In the genomic region with DNA sequence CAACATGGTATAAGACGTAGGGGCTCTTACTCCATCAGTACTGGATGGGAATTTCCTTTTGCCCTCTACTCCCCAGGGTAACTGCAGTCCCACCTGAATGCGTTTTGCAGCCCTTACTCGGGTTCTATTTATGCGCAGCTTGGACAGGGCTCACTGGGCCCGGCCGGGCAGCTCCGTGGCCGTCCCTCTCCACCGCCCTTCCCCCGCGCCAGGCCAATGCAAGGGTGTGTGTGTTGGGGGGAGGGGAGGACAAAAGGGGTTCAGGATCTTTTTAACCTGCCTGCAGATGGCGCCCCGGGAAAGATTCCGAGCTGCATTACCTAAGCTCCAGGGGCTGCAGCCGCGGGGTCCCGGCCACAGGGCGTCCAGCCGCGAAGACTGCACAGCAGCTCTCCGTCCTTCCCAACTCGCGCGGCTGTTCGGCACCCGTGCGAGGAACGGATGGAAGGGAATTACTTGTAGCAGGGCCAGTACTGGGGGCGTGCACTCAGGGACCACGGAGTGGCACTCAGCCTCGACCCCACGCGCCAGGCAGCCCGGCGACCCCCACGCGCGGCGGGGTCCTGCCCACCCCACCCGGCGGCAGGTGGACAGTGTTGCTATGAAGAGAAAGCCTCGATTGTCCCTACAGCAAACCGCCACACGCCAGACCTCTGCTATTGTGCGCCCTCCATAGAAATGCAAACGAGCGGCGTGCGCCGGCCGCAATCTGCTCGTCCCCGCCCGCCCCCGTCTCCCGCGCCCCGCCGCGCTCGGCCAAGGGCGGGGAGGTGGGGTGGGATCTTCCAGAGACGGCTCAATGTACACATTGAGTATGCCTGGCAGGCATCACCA, we compare ENCODE assay signal across 8 cellular contexts. TPM values are rescaled to one million over a fixed set of nuclear protein-coding genes. Genes with fewer than 3 reads are reported as not detected.
DNase-seq lines count a peak whose midpoint lies in the region; ATAC-seq, FAIRE-seq and TF ChIP-seq lines count a peak whose summit lies in the region.

No MANE protein-coding gene starts in this region.

- H3K27ac ChIP-seq in ACC112 (ENCODE audit: low read depth, low read length) (no peak overlapping the region), foreskin keratinocyte (no peak overlapping the region), upper lobe of left lung (peak overlapping the region; percentile 62 to 97 (median 68))

- FAIRE-seq in H54 (lab: Jason Lieb, UNC), result no peak

- peaks cover 26% of the 10 kb centered on the region for H3K36me3 Mint-ChIP-seq in activated T-helper 17 cell treated with anti-CD3 and anti-CD28 coated beads, Interleukin-2, amount 50 U/mL, for 72 hours (ENCODE audit: low read depth)
- H3K36me3 Mint-ChIP-seq in natural killer cell treated with Interleukin-12 subunit alpha and Interleukin-12 subunit beta and Interleukin-15 and Interleukin-18, amount 100 ng/mL, for 72 hours, result no peaks in the 10 kb centered on the region

- H3K27me3 ChIP-seq in ACC112 (ENCODE audit: insufficient read depth, low read length), result peaks cover 60% of the 10 kb centered on the region
- H3K27me3 ChIP-seq in foreskin keratinocyte, result peaks cover 54% of the 10 kb centered on the region
- H3K27me3 ChIP-seq in upper lobe of left lung, result no peaks in the 10 kb centered on the region

- no peak for ATAC-seq in activated T-helper 17 cell treated with anti-CD3 and anti-CD28 coated beads, Interleukin-2, amount 50 U/mL, for 72 hours (replicated peaks)
- no peak for ATAC-seq in foreskin keratinocyte
- ATAC-seq in natural killer cell treated with Interleukin-12 subunit alpha and Interleukin-12 subunit beta and Interleukin-15 and Interleukin-18, amount 100 ng/mL, for 72 hours, result no peak
- peak; percentile 6 to 46 for ATAC-seq in upper lobe of left lung (ENCODE audit: low FRiP score in 2 of 2)
- ATAC-seq in HG02973 (IDR thresholded peaks at IDR 0.05; ENCODE audit: unreplicated experiment), result no peak

- peak in 1 of 4 donors; percentile 27 for TF ChIP-seq EP300 in upper lobe of left lung (IDR thresholded peaks at IDR 0.05)

- peak; percentile 31 for DNase-seq in H54 (ENCODE audit: insufficient read length, low spot score)
- peak; percentile 62 for DNase-seq in NCI-H526 treated with DMSO at 0.1 percent for 48 hours (lab: John Stamatoyannopoulos, UW)
- DNase-seq in foreskin keratinocyte, result peak in 1 of 2 donors; percentile 32
- no peak for DNase-seq in natural killer cell treated with Interleukin-12 subunit alpha and Interleukin-12 subunit beta and Interleukin-15 and Interleukin-18, amount 100 ng/mL, for 72 hours (ENCODE audit: low spot score)
- DNase-seq in upper lobe of left lung, result peak; percentile 89 to 90

- no peaks in the 10 kb centered on the region for H3K9me3 ChIP-seq in upper lobe of left lung

- no peak overlapping the region for H2AFZ ChIP-seq in ACC112 (ENCODE audit: low read length, unreplicated experiment)

- H3K4me3 Mint-ChIP-seq in activated T-helper 17 cell treated with anti-CD3 and anti-CD28 coated beads, Interleukin-2, amount 50 U/mL, for 72 hours, result peak overlapping the region; percentile 80
- H3K4me3 Mint-ChIP-seq in natural killer cell treated with Interleukin-12 subunit alpha and Interleukin-12 subunit beta and Interleukin-15 and Interleukin-18, amount 100 ng/mL, for 72 hours, result peak overlapping the region; percentile 88

- H3K4me1 ChIP-seq in ACC112 (ENCODE audit: control insufficient read depth, insufficient read depth, low read length, unreplicated experiment) (peaks cover 24% of the 10 kb centered on the region), foreskin keratinocyte (no peaks in the 10 kb centered on the region), upper lobe of left lung (peaks cover 37 to 50% (median 40%) of the 10 kb centered on the region in 4 donors)

- TF ChIP-seq POLR2A in H54 (IDR thresholded peaks at IDR 0.05; ENCODE audit: low read depth, low read length) (no peak), upper lobe of left lung (IDR thresholded peaks at IDR 0.05) (peak in 1 of 4 donors; percentile 3)

- no peaks in the 10 kb centered on the region for H3K79me2 ChIP-seq in ACC112 (ENCODE audit: control insufficient read depth, insufficient read depth, low read length, unreplicated experiment)

- no peaks in the 10 kb centered on the region for H3K27me3 Mint-ChIP-seq in activated T-helper 17 cell treated with anti-CD3 and anti-CD28 coated beads, Interleukin-2, amount 50 U/mL, for 72 hours
- peaks cover 2 to 29% of the 10 kb centered on the region in 2 donors for H3K27me3 Mint-ChIP-seq in natural killer cell treated with Interleukin-12 subunit alpha and Interleukin-12 subunit beta and Interleukin-15 and Interleukin-18, amount 100 ng/mL, for 72 hours

- H3K9me3 Mint-ChIP-seq in activated T-helper 17 cell treated with anti-CD3 and anti-CD28 coated beads, Interleukin-2, amount 50 U/mL, for 72 hours, result no peaks in the 10 kb centered on the region
- H3K9me3 Mint-ChIP-seq in natural killer cell treated with Interleukin-12 subunit alpha and Interleukin-12 subunit beta and Interleukin-15 and Interleukin-18, amount 100 ng/mL, for 72 hours, result no peaks in the 10 kb centered on the region

- H3K36me3 ChIP-seq in ACC112 (ENCODE audit: insufficient read depth, low read length), result no peaks in the 10 kb centered on the region
- peaks cover 0 to 4% (median 0%) of the 10 kb centered on the region in 4 donors for H3K36me3 ChIP-seq in upper lobe of left lung

- H3K4me1 Mint-ChIP-seq in activated T-helper 17 cell treated with anti-CD3 and anti-CD28 coated beads, Interleukin-2, amount 50 U/mL, for 72 hours, result peaks cover 14% of the 10 kb centered on the region
- peaks cover 19 to 23% of the 10 kb centered on the region in 2 donors for H3K4me1 Mint-ChIP-seq in natural killer cell treated with Interleukin-12 subunit alpha and Interleukin-12 subunit beta and Interleukin-15 and Interleukin-18, amount 100 ng/mL, for 72 hours (ENCODE audit: low read depth in 2 of 2)

- H3K4me3 ChIP-seq in ACC112 (ENCODE audit: low read depth, low read length), result peak overlapping the region; percentile 63
- H3K4me3 ChIP-seq in upper lobe of left lung, result peak overlapping the region; percentile 25 to 91 (median 74)

- peak overlapping the region; percentile 29 for H3K27ac Mint-ChIP-seq in activated T-helper 17 cell treated with anti-CD3 and anti-CD28 coated beads, Interleukin-2, amount 50 U/mL, for 72 hours
- peak overlapping the region in 1 of 2 donors; percentile 94 for H3K27ac Mint-ChIP-seq in natural killer cell treated with Interleukin-12 subunit alpha and Interleukin-12 subunit beta and Interleukin-15 and Interleukin-18, amount 100 ng/mL, for 72 hours

- peak; percentile 55 for TF ChIP-seq CTCF in foreskin keratinocyte (conservative IDR thresholded peaks at IDR 0.05)
- TF ChIP-seq CTCF in upper lobe of left lung (IDR thresholded peaks at IDR 0.05), result peak in 5 of 6 experiments; percentile 27 to 69 (median 56)

- WGBS in upper lobe of left lung, 2 donors, result 1% methylated on average over 25 to 51 of the region's 63 CpGs

RNA-seq across cellular contexts. Expression of a gene that starts 1.0 kb away (rescaled TPM):
- total RNA-seq in activated T-helper 17 cell treated with anti-CD3 and anti-CD28 coated beads, Interleukin-2, amount 50 U/mL, for 72 hours, result 10 to 100 TPM in 1 of 2 donors, 1 to 10 TPM in 1; 5.7 to 11.7 TPM
- total RNA-seq in foreskin keratinocyte, result not detected in 2 replicates
- polyA plus RNA-seq in foreskin keratinocyte, result 0.06 TPM in 1 of 2 replicates, not detected in the other
- total RNA-seq in natural killer cell treated with Interleukin-12 subunit alpha and Interleukin-12 subunit beta and Interleukin-15 and Interleukin-18, amount 100 ng/mL, for 72 hours, result 10 to 100 TPM; 24.3 to 68.6 TPM
- 10 to 100 TPM; 12.6 to 46.1 (median 20.1) TPM for total RNA-seq in upper lobe of left lung

Comparison
In these comparisons a context has a peak if more than half of its experiments do, and no peak if none do; other contexts are left out.
1. H3K27ac ChIP-seq: peak in upper lobe of left lung (4 of 4); none in ACC112 (single experiment) and foreskin keratinocyte (single experiment).
2. ATAC-seq: peak in upper lobe of left lung (2 of 2); none in activated T-helper 17 cell treated with anti-CD3 and anti-CD28 coated beads, Interleukin-2, amount 50 U/mL, for 72 hours (single experiment), foreskin keratinocyte (single experiment), natural killer cell treated with Interleukin-12 subunit alpha and Interleukin-12 subunit beta and Interleukin-15 and Interleukin-18, amount 100 ng/mL, for 72 hours (0 of 2) and HG02973 (single experiment).